Comparison of ENCODE assay signal across 8 cellular contexts in genomic region chr10:91163709-91164474, GRCh38. TPM values are rescaled to one million over a fixed set of nuclear protein-coding genes. Genes with fewer than 3 reads are reported as not detected.
DNase-seq lines count a peak whose midpoint lies in the region; ATAC-seq lines count a peak whose summit lies in the region.

No MANE protein-coding gene starts in this region.

- H4K8ac ChIP-seq in neuronal stem cell (ENCODE audit: low read depth, low read length): no peak overlapping the region

- peaks cover 0 to 33% (median 2%) of the 10 kb centered on the region in 3 experiments for H3K27me3 ChIP-seq in neuronal stem cell (ENCODE audit: control insufficient read depth in 3 of 3, insufficient read depth in 3 of 3, low read depth in 1 of 3, low read length in 3 of 3)
- H3K27me3 ChIP-seq in subcutaneous abdominal adipose tissue (ENCODE audit: control insufficient read depth in 5 of 5, insufficient read depth in 4 of 5, low read length in 5 of 5): no peaks in the 10 kb centered on the region

- WGBS in neuronal stem cell (ENCODE audit: extremely low coverage in 2 of 2, insufficient read length in 2 of 2, insufficient replicate concordance in 1 of 2), 2 donors: no CpG with 5 or more reads among the region's 60 CpGs

- peak overlapping the region; percentile 73 for H3K9ac ChIP-seq in neuronal stem cell (ENCODE audit: low read depth, low read length, poor library complexity)
- peak overlapping the region in 4 of 5 donors; percentile 79 to 95 (median 91) for H3K9ac ChIP-seq in subcutaneous abdominal adipose tissue (ENCODE audit: low read length in 5 of 5)

- H2BK12ac ChIP-seq in neuronal stem cell (ENCODE audit: low read length): no peak overlapping the region

- H3K4me1 ChIP-seq in neuronal stem cell (ENCODE audit: control insufficient read depth in 2 of 2, insufficient read depth in 1 of 2, low read depth in 1 of 2, low read length in 2 of 2) (peaks cover 3 to 7% of the 10 kb centered on the region in 2 donors), subcutaneous abdominal adipose tissue (ENCODE audit: control insufficient read depth in 5 of 5, insufficient read depth in 5 of 5, low read length in 5 of 5) (peaks cover 0 to 16% (median 9%) of the 10 kb centered on the region in 5 donors)

- no peaks in the 10 kb centered on the region for H3K79me1 ChIP-seq in neuronal stem cell (ENCODE audit: low read depth, low read length)

- peak overlapping the region; percentile 88 for H3K18ac ChIP-seq in neuronal stem cell (ENCODE audit: low read length)

- no peak overlapping the region for H4K91ac ChIP-seq in neuronal stem cell (ENCODE audit: low read depth, low read length, poor library complexity)

- H3K27ac ChIP-seq in neuronal stem cell (replicated peaks; ENCODE audit: low read length) (no peak overlapping the region), subcutaneous abdominal adipose tissue (ENCODE audit: low read depth, low read length) (peak overlapping the region; percentile 73)

- ATAC-seq in GM18517 (IDR thresholded peaks at IDR 0.05; ENCODE audit: unreplicated experiment) (peak; percentile 6), HG02981 (IDR thresholded peaks at IDR 0.05; ENCODE audit: unreplicated experiment) (peak; percentile 32)

- H3K4me3 ChIP-seq in neuronal stem cell (ENCODE audit: low read length in 2 of 2) (peak overlapping the region; percentile 75 to 93), subcutaneous abdominal adipose tissue (ENCODE audit: low read depth in 1 of 5, low read length in 5 of 5) (peak overlapping the region; percentile 69 to 88 (median 77))

- no peak overlapping the region for H2BK5ac ChIP-seq in neuronal stem cell (ENCODE audit: low read length)

- no peak overlapping the region for H2BK120ac ChIP-seq in neuronal stem cell (ENCODE audit: low read depth, low read length)

- peak overlapping the region; percentile 45 for H3K23ac ChIP-seq in neuronal stem cell (ENCODE audit: low read depth, low read length, poor library complexity)

- no peaks in the 10 kb centered on the region for H3K36me3 ChIP-seq in neuronal stem cell (replicated peaks in 1 of 2; ENCODE audit: control insufficient read depth in 2 of 2, insufficient read depth in 2 of 2, low read length in 2 of 2)
- no peaks in the 10 kb centered on the region for H3K36me3 ChIP-seq in subcutaneous abdominal adipose tissue (ENCODE audit: control insufficient read depth in 5 of 5, insufficient read depth in 5 of 5, low read length in 5 of 5)

- peak overlapping the region; percentile 94 for H2AFZ ChIP-seq in neuronal stem cell (ENCODE audit: low read length)

- H2BK15ac ChIP-seq in neuronal stem cell (ENCODE audit: low read length): no peak overlapping the region

- peak overlapping the region; percentile 96 for H3K4me2 ChIP-seq in neuronal stem cell (ENCODE audit: insufficient read depth, low read length, poor library complexity, severe bottlenecking)

- H2AK5ac ChIP-seq in neuronal stem cell (ENCODE audit: low read depth, low read length): no peak overlapping the region

- peak; percentile 87 for DNase-seq in RKO (ENCODE audit: low spot score)
- DNase-seq in activated naive CD4-positive, alpha-beta T cell (lab: John Stamatoyannopoulos, UW): peak; percentile 19 to 47 (median 33)
- peak; percentile 35 for DNase-seq in foreskin melanocyte
- DNase-seq in neuronal stem cell (ENCODE audit: low spot score): no peak
- DNase-seq in NCI-H774 (lab: John Stamatoyannopoulos, UW): no peak

- no peak overlapping the region for H3K4ac ChIP-seq in neuronal stem cell (ENCODE audit: low read length)

- H3K9me3 ChIP-seq in neuronal stem cell (replicated peaks in 1 of 2; ENCODE audit: control insufficient read depth in 2 of 2, insufficient read depth in 1 of 2, low read depth in 1 of 2, low read length in 2 of 2) (peaks cover 0 to 2% of the 10 kb centered on the region in 2 donors), subcutaneous abdominal adipose tissue (ENCODE audit: control insufficient read depth in 5 of 5, low read length in 5 of 5) (no peaks in the 10 kb centered on the region)

- H3K14ac ChIP-seq in neuronal stem cell (ENCODE audit: low read length): peak overlapping the region; percentile 64

RNA-seq across cellular contexts. Expression of gene PCGF5, which starts 56.6 kb away (rescaled TPM):
- polyA plus RNA-seq in neuronal stem cell (2013, experiment 1 of 2): 9.6 TPM
- 9.4 TPM for polyA plus RNA-seq in neuronal stem cell (2013, experiment 2 of 2)

Comparison
In these comparisons a context has a peak if more than half of its experiments do, and no peak if none do; other contexts are left out.
1. DNase-seq: peak in RKO (single experiment), activated naive CD4-positive, alpha-beta T cell (4 of 4) and foreskin melanocyte (single experiment); none in neuronal stem cell (single experiment) and NCI-H774 (single experiment).